In genomic region chrX:69060631-69061408, GRCh38 we compare ENCODE assay signal across 8 cellular contexts.
DNase-seq lines count a peak whose midpoint lies in the region; ATAC-seq and TF ChIP-seq lines count a peak whose summit lies in the region.

No MANE protein-coding gene starts in this region.

- no peaks in the 10 kb centered on the region for H3K27me3 ChIP-seq in body of pancreas
- no peaks in the 10 kb centered on the region for H3K27me3 ChIP-seq in thyroid gland

- TF ChIP-seq CTCF in body of pancreas (IDR thresholded peaks at IDR 0.05) (peak; percentile 17 to 56 (median 48)), thyroid gland (IDR thresholded peaks at IDR 0.05) (peak in 4 of 6 experiments; percentile 16 to 56 (median 44)), GM13976 (IDR thresholded peaks at IDR 0.05; ENCODE audit: borderline replicate concordance, control extremely low read depth, extremely low read depth, insufficient read depth, missing control alignments) (no peak)

- no peak overlapping the region for H3K4me3 ChIP-seq in body of pancreas
- H3K4me3 ChIP-seq in thyroid gland (replicated peaks in 1 of 3): no peak overlapping the region

- H3K27ac ChIP-seq in body of pancreas: no peak overlapping the region
- H3K27ac ChIP-seq in thyroid gland: no peak overlapping the region

- in situ Hi-C loops in GM13976 (cut with MboI; ENCODE audit: low sequenced_read_pairs, unreplicated experiment): no loop called here

- 56 to 67% methylated on average over 1 to 6 of the region's 6 CpGs for WGBS in body of pancreas, 2 donors
- WGBS in thyroid gland, 2 donors: 14 to 61% methylated on average over 1 to 3 of the region's 6 CpGs

- H3K36me3 ChIP-seq in body of pancreas (replicated peaks in 1 of 2; ENCODE audit: insufficient read depth in 1 of 2, low read depth in 2 of 2) (no peaks in the 10 kb centered on the region), thyroid gland (no peaks in the 10 kb centered on the region)

- intact Hi-C loops in body of pancreas (cut with DNase I): loop anchor here (5.0 kb wide), 1 partner anchor 234 kb away; the partner anchor contains the start of gene EFNB1
- intact Hi-C loops in thyroid gland (cut with DNase I): loop anchor here (2.0 kb wide), 1 partner anchor 234 kb away; no protein-coding TSS in a partner anchor

- no peaks in the 10 kb centered on the region for H3K9me3 ChIP-seq in body of pancreas
- no peaks in the 10 kb centered on the region for H3K9me3 ChIP-seq in thyroid gland

- ATAC-seq in body of pancreas (peak; percentile 40), GM19467 (IDR thresholded peaks at IDR 0.05; ENCODE audit: unreplicated experiment) (no peak), HG03442 (IDR thresholded peaks at IDR 0.05; ENCODE audit: unreplicated experiment) (no peak)

- DNase-seq in HPDE6-E6E7 (ENCODE audit: extremely low spot score): peak; percentile 19
- DNase-seq in body of pancreas: peak; percentile 27 to 56 (median 40)
- DNase-seq in islet precursor cell: peak; percentile 76
- DNase-seq in thyroid gland: peak; percentile 52 to 54
- no peak for DNase-seq in GM13976 (ENCODE audit: low spot score)
- DNase-seq in Ammon's horn (ENCODE audit: low spot score): no peak

- TF ChIP-seq POLR2A in body of pancreas (IDR thresholded peaks at IDR 0.05) (no peak), thyroid gland (IDR thresholded peaks at IDR 0.05) (no peak)

- H3K4me1 ChIP-seq in body of pancreas (no peaks in the 10 kb centered on the region), thyroid gland (no peaks in the 10 kb centered on the region)

Comparison
In these comparisons a context has a peak if more than half of its experiments do, and no peak if none do; other contexts are left out.
1. DNase-seq: peak in HPDE6-E6E7 (single experiment), body of pancreas (4 of 4), islet precursor cell (single experiment) and thyroid gland (2 of 2); none in GM13976 (single experiment) and Ammon's horn (single experiment).